Comparison of ENCODE assay signal across 12 cellular contexts in genomic region chr5:179616002-179616594, GRCh38. TPM values are rescaled to one million over a fixed set of nuclear protein-coding genes. Genes with fewer than 3 reads are reported as not detected.
A peak's percentile ranks its signal among the peaks of the same experiment; 100 is the strongest.
DNase-seq lines count a peak whose midpoint lies in the region; TF ChIP-seq lines count a peak whose summit lies in the region.
"Had no signal": no experiment of that assay in that cellular context is flagged by ENCODE, and none has a peak within 500 bp of the region (broad histone marks: within the 10 kb centered on the region; RNA-seq: fewer than 3 reads in every experiment).

No MANE protein-coding gene starts in this region.

- no peak overlapping the region for H3K27ac ChIP-seq in CD8-positive, alpha-beta memory T cell (ENCODE audit: low read depth, low read length)
- peak overlapping the region; percentile 11 for H3K27ac ChIP-seq in HUES48 (ENCODE audit: low read depth, low read length)
- H3K27ac ChIP-seq: BLaER1 treated with 17β-estradiol and CSF1 and Interleukin-3, amounts not matched to agents 10 nM and 100 nM; right atrium auricular region; SJCRH30 had no signal

- H3K9ac ChIP-seq in HUES48 (ENCODE audit: low read depth, low read length) = no peak overlapping the region
- H3K9ac ChIP-seq in adipocyte (ENCODE audit: low read length) = peak overlapping the region; percentile 28
- H3K9ac ChIP-seq: BLaER1 treated with 17β-estradiol and CSF1 and Interleukin-3, amounts not matched to agents 10 nM and 100 nM had no signal

- H3K4me1 ChIP-seq in CD8-positive, alpha-beta memory T cell (ENCODE audit: insufficient read depth, low read length) = peaks cover 53% of the 10 kb centered on the region
- peaks cover 20% of the 10 kb centered on the region for H3K4me1 ChIP-seq in HUES48 (ENCODE audit: control insufficient read depth, insufficient read depth, low read length)
- peaks cover 70% of the 10 kb centered on the region for H3K4me1 ChIP-seq in adipocyte (ENCODE audit: control insufficient read depth, insufficient read depth, low read length)
- H3K4me1 ChIP-seq: SJCRH30 had no signal

- H3K4me3 ChIP-seq in CD8-positive, alpha-beta memory T cell (ENCODE audit: low read length) = no peak overlapping the region
- H3K4me3 ChIP-seq in HUES48 (ENCODE audit: low read depth, low read length) = no peak overlapping the region
- no peak overlapping the region for H3K4me3 ChIP-seq in adipocyte (ENCODE audit: low read length)
- H3K4me3 ChIP-seq: BLaER1 treated with 17β-estradiol and CSF1 and Interleukin-3, amounts not matched to agents 10 nM and 100 nM; HAP-1; right atrium auricular region; SJCRH30 had no signal

- peak overlapping the region in 7 of 8 donors; percentile 18 to 76 (median 67) for H3K27ac Mint-ChIP-seq in CD8-positive, alpha-beta memory T cell
- H3K27ac Mint-ChIP-seq in osteocyte (ENCODE audit: unreplicated experiment) = peak overlapping the region; percentile 38

- no peak for DNase-seq in CD8-positive, alpha-beta memory T cell
- DNase-seq in adipocyte (ENCODE audit: low read depth) = no peak
- DNase-seq in osteocyte (ENCODE audit: extremely low spot score, unreplicated experiment) = no peak
- DNase-seq in NCI-H1694 treated with DMSO at 0.1 percent for 48 hours (lab: John Stamatoyannopoulos, UW) = no peak
- DNase-seq in SW480 (ENCODE audit: low spot score) = no peak
- DNase-seq in stimulated activated CD4-positive, alpha-beta T cell treated with anti-CD3 and anti-CD28 coated beads, Interleukin-4, amount 100 ng/mL, for 4 hours = no peak
- DNase-seq: SJCRH30; stimulated activated naive CD4-positive, alpha-beta T cell treated with Interleukin-2 at 50 U/mL for 16 hours had no signal

- peaks cover 52 to 95% (median 62%) of the 10 kb centered on the region in 3 donors for H3K36me3 Mint-ChIP-seq in CD8-positive, alpha-beta memory T cell
- H3K36me3 Mint-ChIP-seq in osteocyte (ENCODE audit: unreplicated experiment) = peaks cover 79% of the 10 kb centered on the region

- H3K27me3 ChIP-seq in CD8-positive, alpha-beta memory T cell (ENCODE audit: insufficient read depth, low read length, poor library complexity, severe bottlenecking) = no peaks in the 10 kb centered on the region
- H3K27me3 ChIP-seq in HUES48 (ENCODE audit: control insufficient read depth, insufficient read depth, low read length) (no peaks in the 10 kb centered on the region), adipocyte (replicated peaks; ENCODE audit: control insufficient read depth, insufficient read depth, low read length) (no peaks in the 10 kb centered on the region)
- H3K27me3 ChIP-seq: BLaER1 treated with 17β-estradiol and CSF1 and Interleukin-3, amounts not matched to agents 10 nM and 100 nM; right atrium auricular region; SJCRH30 had no signal

- peaks cover 0 to 1% of the 10 kb centered on the region in 2 donors for H3K27me3 Mint-ChIP-seq in CD8-positive, alpha-beta memory T cell
- no peaks in the 10 kb centered on the region for H3K27me3 Mint-ChIP-seq in osteocyte (ENCODE audit: unreplicated experiment)

- H3K36me3 ChIP-seq in CD8-positive, alpha-beta memory T cell (ENCODE audit: insufficient read depth, low read length) = peaks cover 88% of the 10 kb centered on the region
- H3K36me3 ChIP-seq in HUES48 (ENCODE audit: control insufficient read depth, insufficient read depth, low read length) = peaks cover 97% of the 10 kb centered on the region
- H3K36me3 ChIP-seq in adipocyte (ENCODE audit: control insufficient read depth, insufficient read depth, low read length, severe bottlenecking) = peaks cover 98% of the 10 kb centered on the region

- H3K4me3 Mint-ChIP-seq in CD8-positive, alpha-beta memory T cell = peak overlapping the region in 2 of 7 donors; percentile 7 to 54
- H3K4me3 Mint-ChIP-seq in osteocyte (ENCODE audit: unreplicated experiment) = no peak overlapping the region

- no peaks in the 10 kb centered on the region for H3K9me3 ChIP-seq in CD8-positive, alpha-beta memory T cell (ENCODE audit: low read length)
- H3K9me3 ChIP-seq in HUES48 (ENCODE audit: control insufficient read depth, insufficient read depth, low read length) = no peaks in the 10 kb centered on the region
- no peaks in the 10 kb centered on the region for H3K9me3 ChIP-seq in adipocyte (ENCODE audit: control insufficient read depth, low read length)
- H3K9me3 ChIP-seq: BLaER1 treated with 17β-estradiol and CSF1 and Interleukin-3, amounts not matched to agents 10 nM and 100 nM; HAP-1; right atrium auricular region; SJCRH30 had no signal

- TF ChIP-seq CTCF in osteocyte (IDR thresholded peaks at IDR 0.05) = no peak

- no peaks in the 10 kb centered on the region for H3K9me3 Mint-ChIP-seq in CD8-positive, alpha-beta memory T cell
- no peaks in the 10 kb centered on the region for H3K9me3 Mint-ChIP-seq in osteocyte (ENCODE audit: unreplicated experiment)

- POLR2A ChIA-PET in CD8-positive, alpha-beta memory T cell (lab: Charles Lee) = interaction anchor here (0.6 to 1.5 kb wide), 2 partner anchors 9 to 25 kb away, joined by 3 read pairs; no protein-coding TSS in a partner anchor

- CTCF ChIA-PET in CD8-positive, alpha-beta memory T cell (lab: Charles Lee) = no interaction called here

- peaks cover 69 to 88% (median 84%) of the 10 kb centered on the region in 3 donors for H3K4me1 Mint-ChIP-seq in CD8-positive, alpha-beta memory T cell
- H3K4me1 Mint-ChIP-seq in osteocyte (ENCODE audit: unreplicated experiment) = peaks cover 61% of the 10 kb centered on the region

RNA-seq across cellular contexts. Expression of gene HNRNPH1, which starts 7.4 kb away (rescaled TPM):
- total RNA-seq in CD8-positive, alpha-beta memory T cell = 100 to 1,000 TPM; 929 to 961 TPM
- polyA plus RNA-seq in CD8-positive, alpha-beta memory T cell = 103 TPM
- 474 and 509 TPM in 2 replicates for total RNA-seq in osteocyte
